Comparison of ENCODE assay signal across 1 cellular context in the genomic region with DNA sequence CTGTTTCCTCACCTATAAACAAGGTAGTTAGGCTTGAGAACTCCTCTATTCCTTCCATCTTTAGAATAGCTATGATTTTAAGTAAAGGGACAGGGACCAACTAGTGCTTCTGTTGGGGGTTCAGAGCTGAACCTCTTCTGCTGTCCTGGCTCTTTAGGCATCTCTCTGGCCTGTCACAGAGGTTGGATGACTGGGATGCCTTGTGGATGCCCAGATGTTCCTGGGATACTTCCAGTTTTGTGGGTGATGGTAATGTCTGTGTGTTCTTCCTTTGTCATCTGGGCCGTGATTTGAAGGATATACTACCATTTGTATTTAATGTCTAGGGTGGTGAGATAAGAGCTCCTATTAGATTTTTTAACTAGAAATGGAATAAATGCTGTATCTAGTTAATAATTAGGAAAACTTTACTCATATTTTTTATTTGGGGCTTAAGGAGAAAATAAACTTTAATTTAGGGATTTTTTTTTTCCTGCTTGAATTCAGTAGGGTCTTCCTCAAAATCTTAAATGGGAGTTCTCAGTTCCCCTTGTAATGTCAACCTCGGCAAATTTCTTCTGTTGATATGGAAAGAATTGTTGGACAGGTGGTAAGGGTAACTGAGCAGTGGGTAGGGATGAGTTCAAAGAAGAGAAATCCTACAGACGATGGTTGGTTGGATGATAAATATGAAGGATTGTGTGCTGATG.
TF ChIP-seq lines count a peak whose summit lies in the region.

No MANE protein-coding gene starts in this region.

TF ChIP-seq in IMR-90, 13 proteins besides CTCF, POLR2A, EP300 and RAD21:
- peak; percentile 29; the same call in 1 of the 2 replicates for TF ChIP-seq MAFK (IDR thresholded peaks at IDR 0.05; ENCODE audit: low read depth, low read length)
- no peak for TF ChIP-seq BHLHE40 (IDR thresholded peaks at IDR 0.05; ENCODE audit: low read depth, low read length)
- TF ChIP-seq FOS (IDR thresholded peaks at IDR 0.05; ENCODE audit: low read depth, low read length), result no peak
- no peak for TF ChIP-seq CEBPB (IDR thresholded peaks at IDR 0.05; ENCODE audit: low read depth, low read length)
- TF ChIP-seq MAZ (IDR thresholded peaks at IDR 0.05; ENCODE audit: borderline replicate concordance, low read depth, low read length), result no peak
- TF ChIP-seq RCOR1 (IDR thresholded peaks at IDR 0.05; ENCODE audit: insufficient replicate concordance, low read length), result no peak
